ENCODE assay signal across 11 cellular contexts in genomic region chr12:11204173-11204572, GRCh38. TPM values are rescaled to one million over a fixed set of nuclear protein-coding genes. Genes with fewer than 3 reads are reported as not detected.
"Had no signal": no experiment of that assay in that cellular context is flagged by ENCODE, and none has a peak within 500 bp of the region (broad histone marks: within the 10 kb centered on the region; RNA-seq: fewer than 3 reads in every experiment).

No MANE protein-coding gene starts in this region.

- H3K27ac Mint-ChIP-seq: GM23338, HFFc6, IgD-negative memory B cell had no signal

- H2AFZ ChIP-seq: GM23338 had no signal

- H3K27me3 Mint-ChIP-seq: IgD-negative memory B cell had no signal

- H3K27ac ChIP-seq: HL-60 had no signal

- H3K9me3 Mint-ChIP-seq: HFFc6 had no signal

- H3K36me3 ChIP-seq: HAP-1 had no signal

- H3K9me3 ChIP-seq: HAP-1 had no signal

- DNase-seq: H7, HFFc6, KBM-7 had no signal

- H3K4me3 Mint-ChIP-seq: GM23338, HFFc6, IgD-negative memory B cell had no signal

- FAIRE-seq: HepG2 had no signal

- H3K4me1 Mint-ChIP-seq: IgD-negative memory B cell had no signal

- H3K4me1 ChIP-seq: HAP-1 had no signal

- ATAC-seq: GM23338, HCT116, HepG2 had no signal

- H3K4me2 ChIP-seq: GM23338 had no signal

- H3K4me3 ChIP-seq: GM23338, HAP-1 had no signal

RNA-seq across cellular contexts. Expression of gene TAS2R42, which starts 17.4 kb away (rescaled TPM):
- total RNA-seq: H4, H7, HepG2, HFFc6, HT1080 had no signal
- polyA plus RNA-seq: GM23338, HepG2, IgD-negative memory B cell had no signal
